15 cellular contexts compared by ENCODE assay signal in genomic region chr6:23176883-23177282, GRCh38.
DNase-seq lines count a peak whose midpoint lies in the region; ATAC-seq, FAIRE-seq and TF ChIP-seq lines count a peak whose summit lies in the region.
"Had no signal": no experiment of that assay in that cellular context is flagged by ENCODE, and none has a peak within 500 bp of the region (broad histone marks: within the 10 kb centered on the region; RNA-seq: fewer than 3 reads in every experiment).

No MANE protein-coding gene starts in this region.

- no peak overlapping the region for H3K9ac ChIP-seq in endothelial cell of umbilical vein (replicated peaks; ENCODE audit: extremely low read depth, insufficient read depth, low read length)

- TF ChIP-seq CTCF in left ventricle myocardium inferior (IDR thresholded peaks at IDR 0.05; ENCODE audit: borderline replicate concordance) (peak; percentile 15), endothelial cell of umbilical vein (IDR thresholded peaks at IDR 0.05; ENCODE audit: extremely low read depth in 1 of 2, insufficient read depth in 1 of 2, low read depth in 1 of 2, low read length in 2 of 2) (no peak), nephron progenitor cell (IDR thresholded peaks at IDR 0.05) (no peak)

- ATAC-seq in left ventricle myocardium superior (no peak), GM21528 (IDR thresholded peaks at IDR 0.05; ENCODE audit: low FRiP score, unreplicated experiment) (no peak)
- ATAC-seq: mucosa of descending colon had no signal

- no peaks in the 10 kb centered on the region for H3K9me1 ChIP-seq in endothelial cell of umbilical vein (replicated peaks; ENCODE audit: control insufficient read depth, extremely low read depth, insufficient read depth, low read length)

- dilution Hi-C loops in endothelial cell of umbilical vein (cut with MboI; ENCODE audit: extremely low pct_ligation_motif_present, low sequenced_read_pairs): no loop called here

- BruUV-seq in endothelial cell of umbilical vein (replicated peaks; lab: Mats Ljungman, UMichigan): no TSS peak

- CTCF ChIA-PET in endothelial cell of umbilical vein (lab: Charles Lee): no interaction called here

- H3K27ac Mint-ChIP-seq in nephron progenitor cell: no peak overlapping the region
- H3K27ac Mint-ChIP-seq in activated T-helper 1 cell treated with anti-CD3 and anti-CD28 coated beads, Interleukin-12 subunit alpha, Interleukin-12 subunit beta, Interleukin-2, Interleukin-4 antibody, amounts not matched to agents 30 ng/mL and 10 ng/mL and 1 ng/mL, durations not matched to agents 14 hours and 24 hours and 36 hours: no peak overlapping the region
- H3K27ac Mint-ChIP-seq: activated naive CD8-positive, alpha-beta T cell treated with anti-CD3 and anti-CD28 coated beads for 36 hours had no signal

- H3K79me2 ChIP-seq in endothelial cell of umbilical vein (ENCODE audit: control insufficient read depth, insufficient read depth, low read length): no peaks in the 10 kb centered on the region

- intact Hi-C loops in left ventricle myocardium inferior (cut with micrococcal nuclease): no loop called here
- intact Hi-C loops in left ventricle myocardium superior (cut with micrococcal nuclease): no loop called here
- intact Hi-C loops in endothelial cell of umbilical vein (cut with micrococcal nuclease): no loop called here
- intact Hi-C loops in activated T-helper 1 cell treated with anti-CD3 and anti-CD28 coated beads, Interleukin-12 subunit alpha, Interleukin-12 subunit beta, Interleukin-2, Interleukin-4 antibody, amounts not matched to agents 30 ng/mL and 10 ng/mL and 1 ng/mL, durations not matched to agents 14 hours and 24 hours and 36 hours (cut with micrococcal nuclease): no loop called here

- H3K27ac ChIP-seq in left ventricle myocardium inferior (replicated peaks): no peak overlapping the region
- no peak overlapping the region for H3K27ac ChIP-seq in endothelial cell of umbilical vein (ENCODE audit: insufficient read depth, low read depth, low read length)
- H3K27ac ChIP-seq: prostate gland had no signal

- DNase-seq in left ventricle myocardium inferior (no peak), left ventricle myocardium superior (no peak), NCI-H2196 treated with DMSO at 0.1 percent for 48 hours (lab: John Stamatoyannopoulos, UW; ENCODE audit: unreplicated experiment) (peak; percentile 83), endothelial cell of umbilical vein (ENCODE audit: low read depth, low spot score) (peak; percentile 56), hippocampal formation (lab: John Stamatoyannopoulos, UW) (no peak), nephron progenitor cell (no peak)
- DNase-seq in activated T-helper 1 cell treated with anti-CD3 and anti-CD28 coated beads, Interleukin-12 subunit alpha, Interleukin-12 subunit beta, Interleukin-2, Interleukin-4 antibody, amounts not matched to agents 30 ng/mL and 10 ng/mL and 1 ng/mL, durations not matched to agents 14 hours and 24 hours and 36 hours (ENCODE audit: low spot score): no peak
- DNase-seq: activated naive CD8-positive, alpha-beta T cell treated with anti-CD3 and anti-CD28 coated beads for 36 hours; KG1; mucosa of descending colon; NCI-H2171; stimulated activated CD4-positive, alpha-beta T cell treated with anti-CD3 and anti-CD28 coated beads, Interleukin-1b, Interleukin-23, amount 100 ng/mL, for 48 hours had no signal

- H2AFZ ChIP-seq in endothelial cell of umbilical vein (ENCODE audit: low read depth, low read length): no peak overlapping the region

- no peaks in the 10 kb centered on the region for H3K27me3 ChIP-seq in left ventricle myocardium inferior (ENCODE audit: low read depth)
- no peaks in the 10 kb centered on the region for H3K27me3 ChIP-seq in endothelial cell of umbilical vein (ENCODE audit: control insufficient read depth in 2 of 2, insufficient read depth in 2 of 2, low read length in 2 of 2)

- no peaks in the 10 kb centered on the region for H4K20me1 ChIP-seq in endothelial cell of umbilical vein (replicated peaks; ENCODE audit: control insufficient read depth, extremely low read depth, insufficient read depth, low read length)

- no peak for FAIRE-seq in endothelial cell of umbilical vein (lab: Jason Lieb, UNC)
- FAIRE-seq: G401.6 had no signal

- H3K9me3 Mint-ChIP-seq in nephron progenitor cell: peaks cover 5% of the 10 kb centered on the region
- no peaks in the 10 kb centered on the region for H3K9me3 Mint-ChIP-seq in activated T-helper 1 cell treated with anti-CD3 and anti-CD28 coated beads, Interleukin-12 subunit alpha, Interleukin-12 subunit beta, Interleukin-2, Interleukin-4 antibody, amounts not matched to agents 30 ng/mL and 10 ng/mL and 1 ng/mL, durations not matched to agents 14 hours and 24 hours and 36 hours
- H3K9me3 Mint-ChIP-seq: activated naive CD8-positive, alpha-beta T cell treated with anti-CD3 and anti-CD28 coated beads for 36 hours had no signal

- H3K9me3 ChIP-seq in left ventricle myocardium inferior (replicated peaks) (no peaks in the 10 kb centered on the region), endothelial cell of umbilical vein (replicated peaks; ENCODE audit: control insufficient read depth, insufficient read depth, low read length) (no peaks in the 10 kb centered on the region)
- H3K9me3 ChIP-seq: mucosa of descending colon, prostate gland had no signal

- H3K4me1 Mint-ChIP-seq in nephron progenitor cell: peaks cover 13% of the 10 kb centered on the region
- no peaks in the 10 kb centered on the region for H3K4me1 Mint-ChIP-seq in activated T-helper 1 cell treated with anti-CD3 and anti-CD28 coated beads, Interleukin-12 subunit alpha, Interleukin-12 subunit beta, Interleukin-2, Interleukin-4 antibody, amounts not matched to agents 30 ng/mL and 10 ng/mL and 1 ng/mL, durations not matched to agents 14 hours and 24 hours and 36 hours (ENCODE audit: low read depth)
- H3K4me1 Mint-ChIP-seq: activated naive CD8-positive, alpha-beta T cell treated with anti-CD3 and anti-CD28 coated beads for 36 hours had no signal

- no peaks in the 10 kb centered on the region for H3K27me3 Mint-ChIP-seq in nephron progenitor cell (ENCODE audit: low read depth, poor library complexity)
- H3K27me3 Mint-ChIP-seq in activated T-helper 1 cell treated with anti-CD3 and anti-CD28 coated beads, Interleukin-12 subunit alpha, Interleukin-12 subunit beta, Interleukin-2, Interleukin-4 antibody, amounts not matched to agents 30 ng/mL and 10 ng/mL and 1 ng/mL, durations not matched to agents 14 hours and 24 hours and 36 hours (ENCODE audit: insufficient read depth): no peaks in the 10 kb centered on the region
- H3K27me3 Mint-ChIP-seq: activated naive CD8-positive, alpha-beta T cell treated with anti-CD3 and anti-CD28 coated beads for 36 hours had no signal

- H3K4me3 Mint-ChIP-seq in nephron progenitor cell: no peak overlapping the region
- H3K4me3 Mint-ChIP-seq in activated T-helper 1 cell treated with anti-CD3 and anti-CD28 coated beads, Interleukin-12 subunit alpha, Interleukin-12 subunit beta, Interleukin-2, Interleukin-4 antibody, amounts not matched to agents 30 ng/mL and 10 ng/mL and 1 ng/mL, durations not matched to agents 14 hours and 24 hours and 36 hours: no peak overlapping the region
- H3K4me3 Mint-ChIP-seq: activated naive CD8-positive, alpha-beta T cell treated with anti-CD3 and anti-CD28 coated beads for 36 hours had no signal

- no peak overlapping the region for H3K4me2 ChIP-seq in endothelial cell of umbilical vein (ENCODE audit: insufficient read depth, low read length)

- POLR2A ChIA-PET in endothelial cell of umbilical vein (lab: Charles Lee): no interaction called here

- TF ChIP-seq POLR2A in endothelial cell of umbilical vein (IDR thresholded peaks at IDR 0.05; ENCODE audit: low read depth, low read length): no peak

- peaks cover 17% of the 10 kb centered on the region for H3K4me1 ChIP-seq in left ventricle myocardium inferior
- H3K4me1 ChIP-seq in endothelial cell of umbilical vein (ENCODE audit: control insufficient read depth, extremely low read depth, insufficient read depth, low read length): no peaks in the 10 kb centered on the region
- H3K4me1 ChIP-seq: prostate gland had no signal

- H3K36me3 ChIP-seq in left ventricle myocardium inferior (no peaks in the 10 kb centered on the region), endothelial cell of umbilical vein (ENCODE audit: control insufficient read depth in 2 of 2, extremely low read depth in 1 of 2, insufficient read depth in 2 of 2, low read length in 2 of 2) (no peaks in the 10 kb centered on the region)
- H3K36me3 ChIP-seq: prostate gland had no signal

- H3K36me3 Mint-ChIP-seq in nephron progenitor cell (ENCODE audit: low read depth): no peaks in the 10 kb centered on the region
- H3K36me3 Mint-ChIP-seq in activated T-helper 1 cell treated with anti-CD3 and anti-CD28 coated beads, Interleukin-12 subunit alpha, Interleukin-12 subunit beta, Interleukin-2, Interleukin-4 antibody, amounts not matched to agents 30 ng/mL and 10 ng/mL and 1 ng/mL, durations not matched to agents 14 hours and 24 hours and 36 hours (ENCODE audit: low read depth): no peaks in the 10 kb centered on the region
- H3K36me3 Mint-ChIP-seq: activated naive CD8-positive, alpha-beta T cell treated with anti-CD3 and anti-CD28 coated beads for 36 hours had no signal

- H3K4me3 ChIP-seq in left ventricle myocardium inferior: no peak overlapping the region
- H3K4me3 ChIP-seq in endothelial cell of umbilical vein (replicated peaks in 1 of 3; ENCODE audit: insufficient read depth in 1 of 3, low read depth in 1 of 3, low read length in 3 of 3): no peak overlapping the region
- H3K4me3 ChIP-seq: mucosa of descending colon, prostate gland had no signal

TF ChIP-seq in endothelial cell of umbilical vein, 7 proteins besides CTCF, POLR2A, EP300 and RAD21:
- no peak for TF ChIP-seq MYC (IDR thresholded peaks at IDR 0.05; ENCODE audit: low read depth, low read length)
- TF ChIP-seq FOS (IDR thresholded peaks at IDR 0.05; ENCODE audit: borderline replicate concordance, insufficient read depth, low read length): no peak
- TF ChIP-seq EZH2 (IDR thresholded peaks at IDR 0.05; ENCODE audit: borderline replicate concordance, low read depth, low read length, severe bottlenecking): no peak
- TF ChIP-seq JUN (IDR thresholded peaks at IDR 0.05; ENCODE audit: borderline replicate concordance, insufficient read depth, insufficient read length, low read depth): no peak
- no peak for TF ChIP-seq MAX (IDR thresholded peaks at IDR 0.05; ENCODE audit: insufficient read depth, insufficient read length)
- TF ChIP-seq POLR2AphosphoS5 (IDR thresholded peaks at IDR 0.05; ENCODE audit: insufficient read depth, low read depth, low read length): no peak
- TF ChIP-seq GATA2 (IDR thresholded peaks at IDR 0.05; ENCODE audit: insufficient read depth, insufficient read length, low read depth, low read length): no peak
TF ChIP-seq in endothelial cell of umbilical vein: peak in this region for 0.

Comparison
In these comparisons a context has a peak if more than half of its experiments do, and no peak if none do; other contexts are left out.
1. DNase-seq: peak in NCI-H2196 treated with DMSO at 0.1 percent for 48 hours (single experiment) and endothelial cell of umbilical vein (single experiment); none in left ventricle myocardium inferior (single experiment), left ventricle myocardium superior (single experiment), hippocampal formation (0 of 2), nephron progenitor cell (single experiment) and activated T-helper 1 cell treated with anti-CD3 and anti-CD28 coated beads, Interleukin-12 subunit alpha, Interleukin-12 subunit beta, Interleukin-2, Interleukin-4 antibody, amounts not matched to agents 30 ng/mL and 10 ng/mL and 1 ng/mL, durations not matched to agents 14 hours and 24 hours and 36 hours (single experiment).